Comparison of ENCODE assay signal across 31 cellular contexts in genomic region chr1:28027660-28028059, GRCh38.
"Had no signal": no experiment of that assay in that cellular context is flagged by ENCODE, and none has a peak within 500 bp of the region (broad histone marks: within the 10 kb centered on the region; RNA-seq: fewer than 3 reads in every experiment).

No MANE protein-coding gene starts in this region.

- H3K9me3 ChIP-seq: left ventricle myocardium inferior, neutrophil, right lobe of liver, stomach, suprapubic skin, uterus had no signal

- H3K4me3 Mint-ChIP-seq: activated CD4-positive, alpha-beta T cell treated with anti-CD3 and anti-CD28 coated beads, Interleukin-2, amount 10 ng/mL, durations not matched to agents 7 days and 5 days; activated CD8-positive, alpha-beta T cell treated with anti-CD3 and anti-CD28 coated beads, Interleukin-2, amount 10 ng/mL, durations not matched to agents 7 days and 5 days; activated naive CD4-positive, alpha-beta T cell treated with anti-CD3 and anti-CD28 coated beads, Interleukin-2, amount 50 U/mL, for 24 hours; activated T-helper 1 cell treated with anti-CD3 and anti-CD28 coated beads, Interleukin-12 subunit alpha, Interleukin-12 subunit beta, Interleukin-2, Interleukin-4 antibody, amounts not matched to agents 30 ng/mL and 10 ng/mL and 1 ng/mL, durations not matched to agents 14 hours and 24 hours and 36 hours; brain; immature natural killer cell; naive thymus-derived CD8-positive, alpha-beta T cell; stimulated activated memory B cell treated with anti-CD40 and anti-IgM and Interleukin-4, amounts not matched to agents 10 μg/mL and 1 μg/mL and 100 μg/mL, for 72 hours had no signal

- H3K27ac Mint-ChIP-seq: activated CD4-positive, alpha-beta T cell treated with anti-CD3 and anti-CD28 coated beads, Interleukin-2, amount 10 ng/mL, durations not matched to agents 7 days and 5 days; activated CD8-positive, alpha-beta T cell treated with anti-CD3 and anti-CD28 coated beads, Interleukin-2, amount 10 ng/mL, durations not matched to agents 7 days and 5 days; activated naive CD4-positive, alpha-beta T cell treated with anti-CD3 and anti-CD28 coated beads, Interleukin-2, amount 50 U/mL, for 24 hours; activated T-helper 1 cell treated with anti-CD3 and anti-CD28 coated beads, Interleukin-12 subunit alpha, Interleukin-12 subunit beta, Interleukin-2, Interleukin-4 antibody, amounts not matched to agents 30 ng/mL and 10 ng/mL and 1 ng/mL, durations not matched to agents 14 hours and 24 hours and 36 hours; brain; stimulated activated memory B cell treated with anti-CD40 and anti-IgM and Interleukin-4, amounts not matched to agents 10 μg/mL and 1 μg/mL and 100 μg/mL, for 72 hours had no signal

- H3K36me3 ChIP-seq: uterus, WERI-Rb-1 had no signal

- H2AFZ ChIP-seq: hepatocyte had no signal

- H3K27me3 Mint-ChIP-seq: activated CD4-positive, alpha-beta T cell treated with anti-CD3 and anti-CD28 coated beads, Interleukin-2, amount 10 ng/mL, durations not matched to agents 7 days and 5 days; activated naive CD4-positive, alpha-beta T cell treated with anti-CD3 and anti-CD28 coated beads, Interleukin-2, amount 50 U/mL, for 24 hours; brain; naive thymus-derived CD8-positive, alpha-beta T cell; stimulated activated memory B cell treated with anti-CD40 and anti-IgM and Interleukin-4, amounts not matched to agents 10 μg/mL and 1 μg/mL and 100 μg/mL, for 72 hours had no signal

- H3K79me2 ChIP-seq: hepatocyte had no signal

- H3K27me3 ChIP-seq: hepatocyte, neutrophil, right lobe of liver, stomach, suprapubic skin, uterus had no signal

- H3K4me1 ChIP-seq: right lobe of liver, suprapubic skin, uterus had no signal

- H3K4me2 ChIP-seq: hepatocyte had no signal

- H3K4me1 Mint-ChIP-seq: brain; stimulated activated memory B cell treated with anti-CD40 and anti-IgM and Interleukin-4, amounts not matched to agents 10 μg/mL and 1 μg/mL and 100 μg/mL, for 72 hours had no signal

- ATAC-seq: activated CD8-positive, alpha-beta T cell treated with anti-CD3 and anti-CD28 coated beads, Interleukin-2, amount 10 ng/mL, durations not matched to agents 7 days and 5 days; esophagus mucosa; naive thymus-derived CD8-positive, alpha-beta T cell; right lobe of liver; stimulated activated memory B cell treated with anti-CD40 and anti-IgM and Interleukin-4, amounts not matched to agents 10 μg/mL and 1 μg/mL and 100 μg/mL, for 72 hours had no signal

- H3K27ac ChIP-seq: hepatocyte, neutrophil, right lobe of liver, skin epidermis, stomach, suprapubic skin, uterus, WERI-Rb-1 had no signal

- H3K9me3 Mint-ChIP-seq: activated CD4-positive, alpha-beta T cell treated with anti-CD3 and anti-CD28 coated beads, Interleukin-2, amount 10 ng/mL, durations not matched to agents 7 days and 5 days; activated naive CD4-positive, alpha-beta T cell treated with anti-CD3 and anti-CD28 coated beads, Interleukin-2, amount 50 U/mL, for 24 hours; activated T-helper 1 cell treated with anti-CD3 and anti-CD28 coated beads, Interleukin-12 subunit alpha, Interleukin-12 subunit beta, Interleukin-2, Interleukin-4 antibody, amounts not matched to agents 30 ng/mL and 10 ng/mL and 1 ng/mL, durations not matched to agents 14 hours and 24 hours and 36 hours; brain; immature natural killer cell; naive thymus-derived CD8-positive, alpha-beta T cell; stimulated activated memory B cell treated with anti-CD40 and anti-IgM and Interleukin-4, amounts not matched to agents 10 μg/mL and 1 μg/mL and 100 μg/mL, for 72 hours had no signal

- H3K4me3 ChIP-seq: hepatocyte, left ventricle myocardium inferior, right lobe of liver, skin epidermis, stomach, suprapubic skin, uterus had no signal

- DNase-seq: activated CD4-positive, alpha-beta T cell treated with anti-CD3 and anti-CD28 coated beads, Interleukin-2, amount 10 ng/mL, durations not matched to agents 7 days and 5 days; activated CD4-positive, CD25-positive, alpha-beta regulatory T cell treated with anti-CD3 and anti-CD28 coated beads, Interleukin-2, amount 50 U/mL, for 72 hours; activated CD8-positive, alpha-beta T cell treated with anti-CD3 and anti-CD28 coated beads, Interleukin-2, amount 10 ng/mL, durations not matched to agents 7 days and 5 days; activated gamma-delta T cell treated with Interleukin-2 at 50 U/mL for 16 hours; anterior cingulate cortex; caudate nucleus; effector memory CD4-positive, alpha-beta T cell; foreskin melanocyte; glutamatergic neuron; immature natural killer cell; kidney glomerular epithelial cell; left ventricle myocardium inferior; naive thymus-derived CD8-positive, alpha-beta T cell; right lobe of liver; stimulated activated CD4-positive, alpha-beta T cell treated with anti-CD3 and anti-CD28 coated beads, Interleukin-1b, Interleukin-23, amount 100 ng/mL, for 48 hours; stomach; trophoblast cell; uterus; WERI-Rb-1 had no signal

- FAIRE-seq: colon, endothelial cell of umbilical vein, TTC549 had no signal
